In genomic region chr6:5961836-5962235, GRCh38 we compare ENCODE assay signal across 27 cellular contexts. TPM values are rescaled to one million over a fixed set of nuclear protein-coding genes. Genes with fewer than 3 reads are reported as not detected.
"Had no signal": no experiment of that assay in that cellular context is flagged by ENCODE, and none has a peak within 500 bp of the region (broad histone marks: within the 10 kb centered on the region; RNA-seq: fewer than 3 reads in every experiment).

No MANE protein-coding gene starts in this region.

- H3K27ac Mint-ChIP-seq: natural killer cell; nephron; neural progenitor cell; stimulated activated effector memory CD8-positive, alpha-beta T cell treated with anti-CD3 and anti-CD28 coated beads, Interleukin-12 subunit alpha, Interleukin-12 subunit beta, amount 100 ng/mL, for 72 hours; stimulated activated naive B cell treated with anti-CD40 and anti-IgM and Interleukin-4, amounts not matched to agents 10 μg/mL and 1 μg/mL and 100 μg/mL, for 72 hours; stimulated activated naive CD8-positive, alpha-beta T cell treated with anti-CD3 and anti-CD28 coated beads, Interleukin-15, Interleukin-2, amounts not matched to agents 100 ng/mL and 50 ng/mL, for 24 hours had no signal

- H3K27ac ChIP-seq: neural progenitor cell, ovary, parathyroid adenoma, prostate gland, right lobe of liver, sigmoid colon, stomach, thoracic aorta, thyroid gland, tibial nerve, upper lobe of left lung, vagina had no signal

- H3K4me3 Mint-ChIP-seq: natural killer cell; nephron; neural progenitor cell; stimulated activated effector memory CD8-positive, alpha-beta T cell treated with anti-CD3 and anti-CD28 coated beads, Interleukin-12 subunit alpha, Interleukin-12 subunit beta, amount 100 ng/mL, for 72 hours; stimulated activated naive B cell treated with anti-CD40 and anti-IgM and Interleukin-4, amounts not matched to agents 10 μg/mL and 1 μg/mL and 100 μg/mL, for 72 hours; stimulated activated naive CD8-positive, alpha-beta T cell treated with anti-CD3 and anti-CD28 coated beads, Interleukin-15, Interleukin-2, amounts not matched to agents 100 ng/mL and 50 ng/mL, for 24 hours had no signal

- H3K9ac ChIP-seq: neural progenitor cell, parathyroid adenoma had no signal

- H3K9me3 ChIP-seq: ovary, prostate gland, right lobe of liver, sigmoid colon, stomach, thoracic aorta, thyroid gland, tibial nerve, upper lobe of left lung, vagina had no signal

- H3K36me3 ChIP-seq: neural progenitor cell, ovary, prostate gland, right lobe of liver, sigmoid colon, stomach, thoracic aorta, thyroid gland, tibial nerve, upper lobe of left lung, vagina had no signal

- DNase-seq: natural killer cell; occipital lobe; ovary; posterior cingulate gyrus; right cardiac atrium; right lobe of liver; sigmoid colon; small intestine; stimulated activated CD4-positive, alpha-beta T cell treated with anti-CD3 and anti-CD28 coated beads, Interleukin-15, amount 100 ng/mL, for 24 hours; stimulated activated CD4-positive, alpha-beta T cell treated with anti-CD3 and anti-CD28 coated beads, Interleukin-2, amount 100 ng/mL, for 24 hours; stimulated activated CD4-positive, alpha-beta T cell treated with anti-CD3 and anti-CD28 coated beads, Interleukin-2, amount 100 ng/mL, for 48 hours; stimulated activated CD4-positive, alpha-beta T cell treated with anti-CD3 and anti-CD28 coated beads, Interleukin-4, amount 100 ng/mL, for 24 hours; stimulated activated naive B cell treated with anti-CD40 and anti-IgM and Interleukin-4, amounts not matched to agents 10 μg/mL and 1 μg/mL and 100 μg/mL, for 72 hours; stimulated activated naive CD4-positive, alpha-beta T cell treated with Interleukin-2 at 50 U/mL for 16 hours; stomach; thyroid gland; trophoblast cell; upper lobe of left lung had no signal

- H3K36me3 Mint-ChIP-seq: natural killer cell; neural progenitor cell; stimulated activated effector memory CD8-positive, alpha-beta T cell treated with anti-CD3 and anti-CD28 coated beads, Interleukin-12 subunit alpha, Interleukin-12 subunit beta, amount 100 ng/mL, for 72 hours; stimulated activated naive B cell treated with anti-CD40 and anti-IgM and Interleukin-4, amounts not matched to agents 10 μg/mL and 1 μg/mL and 100 μg/mL, for 72 hours had no signal

- H3K27me3 ChIP-seq: neural progenitor cell, ovary, right lobe of liver, sigmoid colon, thyroid gland, tibial nerve, upper lobe of left lung, vagina had no signal

- H3K4me1 ChIP-seq: parathyroid adenoma, prostate gland, right lobe of liver, sigmoid colon, stomach, thyroid gland, tibial nerve, upper lobe of left lung, vagina had no signal

- H3K4me3 ChIP-seq: neural progenitor cell, ovary, prostate gland, right lobe of liver, sigmoid colon, stomach, thoracic aorta, thyroid gland, tibial nerve, upper lobe of left lung, vagina had no signal

- ATAC-seq: natural killer cell; right cardiac atrium; right lobe of liver; stimulated activated effector memory CD8-positive, alpha-beta T cell treated with anti-CD3 and anti-CD28 coated beads, Interleukin-12 subunit alpha, Interleukin-12 subunit beta, amount 100 ng/mL, for 72 hours; stimulated activated naive B cell treated with anti-CD40 and anti-IgM and Interleukin-4, amounts not matched to agents 10 μg/mL and 1 μg/mL and 100 μg/mL, for 72 hours had no signal

- H3K4me1 Mint-ChIP-seq: natural killer cell; nephron; stimulated activated effector memory CD8-positive, alpha-beta T cell treated with anti-CD3 and anti-CD28 coated beads, Interleukin-12 subunit alpha, Interleukin-12 subunit beta, amount 100 ng/mL, for 72 hours; stimulated activated naive B cell treated with anti-CD40 and anti-IgM and Interleukin-4, amounts not matched to agents 10 μg/mL and 1 μg/mL and 100 μg/mL, for 72 hours had no signal

- H3K9me3 Mint-ChIP-seq: natural killer cell; nephron; neural progenitor cell; stimulated activated effector memory CD8-positive, alpha-beta T cell treated with anti-CD3 and anti-CD28 coated beads, Interleukin-12 subunit alpha, Interleukin-12 subunit beta, amount 100 ng/mL, for 72 hours; stimulated activated naive CD8-positive, alpha-beta T cell treated with anti-CD3 and anti-CD28 coated beads, Interleukin-15, Interleukin-2, amounts not matched to agents 100 ng/mL and 50 ng/mL, for 24 hours had no signal

RNA-seq across cellular contexts. Expression of gene NRN1, which starts 44.9 kb away (rescaled TPM):
- total RNA-seq: natural killer cell had no signal
